In the genomic region with DNA sequence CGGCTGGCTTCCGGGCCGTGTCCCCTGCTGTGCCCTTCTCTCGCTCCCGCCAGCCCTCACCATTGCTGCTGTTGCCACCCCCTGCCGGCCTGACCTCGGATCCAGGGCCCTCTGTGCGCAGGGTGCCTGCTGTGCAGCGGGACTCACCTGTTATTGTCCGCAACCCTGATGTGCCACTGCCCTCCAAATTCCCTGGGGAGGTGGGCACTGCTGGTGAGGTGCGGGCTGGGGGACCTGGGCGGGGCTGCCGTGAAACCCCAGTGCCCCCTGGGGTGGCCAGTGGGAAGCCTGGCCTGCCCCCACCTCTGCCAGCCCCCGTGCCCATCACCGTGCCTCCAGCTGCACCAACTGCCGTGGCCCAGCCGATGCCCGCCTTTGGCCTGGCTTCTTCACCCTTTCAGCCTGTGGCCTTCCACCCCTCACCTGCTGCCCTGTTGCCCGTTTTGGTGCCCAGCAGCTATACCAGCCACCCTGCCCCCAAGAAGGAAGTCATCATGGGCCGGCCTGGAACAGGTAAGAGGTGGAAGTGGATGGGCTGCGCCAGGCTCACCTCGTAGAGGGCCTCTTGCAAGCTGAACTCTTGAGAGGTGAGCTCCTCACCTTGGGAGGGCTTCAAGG, we compare ENCODE assay signal across 1 cellular context.
TF ChIP-seq lines count a peak whose summit lies in the region.

No MANE protein-coding gene starts in this region.

TF ChIP-seq in K562, 482 proteins besides CTCF, POLR2A, EP300 and RAD21:
- TF ChIP-seq RBM22 (IDR thresholded peaks at IDR 0.05; ENCODE audit: low read depth, low read length, poor library complexity, severe bottlenecking) (peak; percentile 67), SMC3 (conservative IDR thresholded peaks at IDR 0.05; ENCODE audit: insufficient read depth, low read depth, low read length) (no peak), POLR2G (IDR thresholded peaks at IDR 0.05; ENCODE audit: low read depth, low read length) (peak; percentile 35), CEBPB (tag; IDR thresholded peaks at IDR 0.05) (no peak), RBFOX2 (IDR thresholded peaks at IDR 0.05; ENCODE audit: low read depth, low read length) (peak; percentile 47), ZNF445 (CRISPR knock-in tag; IDR thresholded peaks at IDR 0.05; ENCODE audit: low read depth) (no peak), TARDBP (IDR thresholded peaks at IDR 0.05) (no peak)
TF ChIP-seq in K562: peak in this region for 3.
